In the genomic region with DNA sequence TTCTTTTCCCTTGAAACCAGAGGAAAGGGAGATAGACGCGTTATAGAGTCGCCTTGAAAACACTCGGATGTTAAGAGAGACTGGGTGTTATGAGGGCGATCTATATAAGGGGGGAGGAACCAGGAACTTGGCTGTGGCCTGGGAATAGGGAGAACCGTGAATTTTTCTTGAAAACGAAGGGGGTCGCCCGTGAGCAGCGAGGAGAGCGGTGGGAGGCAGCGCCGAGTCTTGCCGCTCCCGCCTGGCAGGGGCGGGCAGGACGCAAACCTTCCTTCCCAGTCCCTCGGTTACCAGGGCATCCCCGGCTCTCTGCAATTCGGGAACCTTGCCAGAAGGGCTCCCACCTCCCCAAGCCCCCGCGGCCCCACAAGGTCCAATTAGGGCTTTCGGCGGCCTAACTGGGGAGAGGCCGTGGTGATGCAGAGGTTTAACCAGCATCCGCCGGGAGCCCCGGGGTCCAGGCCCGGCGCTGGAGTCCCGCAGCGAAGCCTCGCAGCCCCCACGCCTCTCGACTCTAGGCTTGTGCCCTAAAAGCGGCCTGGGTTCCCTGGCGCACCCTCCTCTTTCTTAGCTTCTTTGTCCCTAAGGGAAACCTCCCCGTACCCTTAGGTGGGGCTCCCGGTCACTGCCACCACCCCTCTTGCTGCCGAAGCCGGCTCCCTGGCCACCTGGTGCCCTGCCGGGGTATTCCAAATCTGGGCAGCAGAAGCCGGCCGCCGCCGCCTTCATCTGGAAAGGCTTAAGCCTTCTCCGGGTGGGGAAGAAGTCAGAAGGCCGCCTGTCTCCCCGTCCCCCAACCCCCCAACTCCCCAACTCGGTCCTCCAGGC, we compare ENCODE assay signal across 8 cellular contexts. TPM values are rescaled to one million over a fixed set of nuclear protein-coding genes. Genes with fewer than 3 reads are reported as not detected.
DNase-seq lines count a peak whose midpoint lies in the region; ATAC-seq, FAIRE-seq and TF ChIP-seq lines count a peak whose summit lies in the region.

No MANE protein-coding gene starts in this region.

- ATAC-seq in GM19452 (IDR thresholded peaks at IDR 0.05; ENCODE audit: unreplicated experiment) = peak; percentile 19

- H2AK5ac ChIP-seq in mesenchymal stem cell (ENCODE audit: low read length, severe bottlenecking) = no peak overlapping the region

- H3K36me3 ChIP-seq in mesenchymal stem cell (ENCODE audit: control insufficient read depth in 1 of 2, insufficient read depth in 2 of 2, low read depth in 1 of 2, low read length in 2 of 2) = no peaks in the 10 kb centered on the region
- no peaks in the 10 kb centered on the region for H3K36me3 ChIP-seq in tibial artery

- H2BK120ac ChIP-seq in mesenchymal stem cell (ENCODE audit: low read depth, low read length) = no peak overlapping the region

- H3K9me3 ChIP-seq in mesenchymal stem cell (ENCODE audit: control insufficient read depth, low read length) = no peaks in the 10 kb centered on the region
- H3K9me3 ChIP-seq in tibial artery = no peaks in the 10 kb centered on the region

- TF ChIP-seq CTCF in epithelial cell of esophagus (IDR thresholded peaks at IDR 0.05; ENCODE audit: insufficient read depth, low read depth, low read length, missing control alignments) (peak; percentile 30), tibial artery (IDR thresholded peaks at IDR 0.05) (peak; percentile 37 to 62)

- peaks cover 14% of the 10 kb centered on the region for H3K79me1 ChIP-seq in mesenchymal stem cell (replicated peaks; ENCODE audit: low read length, poor library complexity, severe bottlenecking)

- H3K4me1 ChIP-seq in mesenchymal stem cell (ENCODE audit: control insufficient read depth, insufficient read depth, low read depth, low read length) = peaks cover 11% of the 10 kb centered on the region
- H3K4me1 ChIP-seq in tibial artery = peaks cover 0 to 19% (median 9%) of the 10 kb centered on the region in 4 donors

- H3K27me3 ChIP-seq in mesenchymal stem cell (ENCODE audit: control insufficient read depth in 1 of 2, insufficient read depth in 1 of 2, low read length in 2 of 2) (no peaks in the 10 kb centered on the region), tibial artery (no peaks in the 10 kb centered on the region)

- H2AFZ ChIP-seq in mesenchymal stem cell (ENCODE audit: low read depth, low read length) = no peak overlapping the region

- no peak overlapping the region for H3K23ac ChIP-seq in mesenchymal stem cell (ENCODE audit: low read length in 2 of 2)

- no peak overlapping the region for H2BK15ac ChIP-seq in mesenchymal stem cell (ENCODE audit: low read depth, poor library complexity, severe bottlenecking)

- H4K91ac ChIP-seq in mesenchymal stem cell (ENCODE audit: low read length) = no peak overlapping the region

- no peak overlapping the region for H3K14ac ChIP-seq in mesenchymal stem cell (ENCODE audit: low read length in 2 of 2)

- H3K18ac ChIP-seq in mesenchymal stem cell (ENCODE audit: low read depth in 1 of 2, low read length in 2 of 2) = peak overlapping the region in 1 of 2 experiments; percentile 48

- H3K4me2 ChIP-seq in mesenchymal stem cell (ENCODE audit: low read length, poor library complexity, severe bottlenecking) = peak overlapping the region; percentile 96

- peak overlapping the region; percentile 91 for H3K9ac ChIP-seq in mesenchymal stem cell (ENCODE audit: low read length)

- FAIRE-seq in urothelium cell line (lab: Jason Lieb, UNC) = no peak

- H3K4me3 ChIP-seq in epithelial cell of esophagus (ENCODE audit: low read length) = peak overlapping the region; percentile 50
- H3K4me3 ChIP-seq in mesenchymal stem cell (ENCODE audit: insufficient read depth in 1 of 2, low read depth in 1 of 2, low read length in 2 of 2) = peak overlapping the region; percentile 82 to 91
- H3K4me3 ChIP-seq in tibial artery = peak overlapping the region; percentile 64 to 70

- H2BK12ac ChIP-seq in mesenchymal stem cell (ENCODE audit: low read length in 2 of 2) = no peak overlapping the region

- DNase-seq in D341Med (ENCODE audit: low spot score) (peak; percentile 94), KBM-7 (peak; percentile 74), SK-N-DZ (ENCODE audit: low spot score) (peak; percentile 83), epithelial cell of esophagus (ENCODE audit: low read depth) (peak; percentile 70), mesenchymal stem cell (peak; percentile 49), tibial artery (peak; percentile 67 to 89), urothelium cell line (ENCODE audit: low spot score) (no peak)

- H4K8ac ChIP-seq in mesenchymal stem cell (ENCODE audit: low read length) = no peak overlapping the region

- in situ Hi-C loops in KBM-7 (cut with MboI; ENCODE audit: low pct_unique_long_range_greater_than_20kb, low sequenced_read_pairs) = loop anchor here (25.0 kb wide), 1 partner anchor 535 kb away; no protein-coding TSS in a partner anchor

- 1% methylated on average over 49 of the region's 50 CpGs for WGBS in mesenchymal stem cell

- no peak overlapping the region for H3K4ac ChIP-seq in mesenchymal stem cell (ENCODE audit: low read depth in 1 of 2, low read length in 2 of 2)

- intact Hi-C loops in tibial artery (cut with DNase I; ENCODE audit: low total_unique reads) = loop anchor here (5.0 to 10.0 kb wide), 3 partner anchors 70 to 275 kb away; no protein-coding TSS in a partner anchor

- peak overlapping the region; percentile 63 for H2BK5ac ChIP-seq in mesenchymal stem cell (ENCODE audit: low read depth, low read length, poor library complexity, severe bottlenecking)

- peak overlapping the region; percentile 82 for H3K27ac ChIP-seq in mesenchymal stem cell (ENCODE audit: low read length, poor library complexity, severe bottlenecking)
- H3K27ac ChIP-seq in tibial artery = peak overlapping the region; percentile 81 to 83

RNA-seq across cellular contexts. Expression of a gene that starts 0.7 kb away (rescaled TPM):
- polyA plus RNA-seq in SK-N-DZ (2014; cell fraction: cytosol; rRNA removed) = 41.1 and 43.7 TPM in 2 replicates
- polyA plus RNA-seq in SK-N-DZ (2014; cell fraction: nucleus; rRNA removed) = 24.2 and 44.3 TPM in 2 replicates
- polyA plus RNA-seq in mesenchymal stem cell (2013, experiment 1 of 2) = 0.23 TPM
- polyA plus RNA-seq in mesenchymal stem cell (2013, experiment 2 of 2) = 0.23 TPM
